ENCODE assay signal across 17 cellular contexts in genomic region chr2:236974752-236975151, GRCh38.
"Had no signal": no experiment of that assay in that cellular context is flagged by ENCODE, and none has a peak within 500 bp of the region (broad histone marks: within the 10 kb centered on the region; RNA-seq: fewer than 3 reads in every experiment).

No MANE protein-coding gene starts in this region.

- H3K36me3 ChIP-seq: esophagus muscularis mucosa, gastrocnemius medialis, heart right ventricle, left ventricle myocardium inferior, sigmoid colon had no signal

- H3K4me1 ChIP-seq: gastrocnemius medialis had no signal

- H3K4me3 Mint-ChIP-seq: naive B cell, nephron progenitor cell had no signal

- H3K9me3 ChIP-seq: esophagus muscularis mucosa, gastrocnemius medialis, heart right ventricle, left ventricle myocardium inferior, sigmoid colon had no signal

- H3K4me3 ChIP-seq: esophagus muscularis mucosa, gastrocnemius medialis, heart right ventricle, left ventricle myocardium inferior, lung, sigmoid colon, skin epidermis had no signal

- H3K27ac ChIP-seq: epithelial cell of prostate, esophagus muscularis mucosa had no signal

- H3K27ac Mint-ChIP-seq: naive B cell, nephron progenitor cell had no signal

- H3K36me3 Mint-ChIP-seq: naive B cell had no signal

- H3K27me3 ChIP-seq: sigmoid colon had no signal

- H3K9me3 Mint-ChIP-seq: nephron progenitor cell had no signal

- DNase-seq: effector memory CD4-positive, alpha-beta T cell; gastrocnemius medialis; heart right ventricle; hypothalamus; left ventricle myocardium inferior; mesenchymal stem cell; naive B cell; nephron progenitor cell; sigmoid colon; stimulated activated CD4-positive, alpha-beta T cell treated with anti-CD3 and anti-CD28 coated beads, Interleukin-12 subunit alpha, Interleukin-12 subunit beta, amount 100 ng/mL, for 4 hours; stimulated activated CD4-positive, alpha-beta T cell treated with anti-CD3 and anti-CD28 coated beads, Interleukin-2, amount 100 ng/mL, for 48 hours; stimulated activated naive CD4-positive, alpha-beta T cell treated with Interleukin-2 at 50 U/mL for 16 hours; trophoblast cell had no signal
